8 cellular contexts compared by ENCODE assay signal in genomic region chr19:41945135-41945766, GRCh38. TPM values are rescaled to one million over a fixed set of nuclear protein-coding genes. Genes with fewer than 3 reads are reported as not detected.
DNase-seq lines count a peak whose midpoint lies in the region; ATAC-seq and TF ChIP-seq lines count a peak whose summit lies in the region.

No MANE protein-coding gene starts in this region.

- WGBS in hepatocyte (ENCODE audit: low lambda C conversion rate, missing lambda C conversion rate) = 93% methylated on average over 8 of the region's 8 CpGs

- peaks cover 12% of the 10 kb centered on the region for H3K27me3 Mint-ChIP-seq in activated CD4-positive, alpha-beta T cell treated with anti-CD3 and anti-CD28 coated beads, Interleukin-2, amount 10 ng/mL, durations not matched to agents 7 days and 5 days

- intact Hi-C loops in lower lobe of right lung (cut with DNase I) = no loop called here

- H3K4me1 ChIP-seq in lower lobe of right lung = peaks cover 15% of the 10 kb centered on the region
- H3K4me1 ChIP-seq in hepatocyte (ENCODE audit: insufficient read depth) = no peaks in the 10 kb centered on the region

- H4K20me1 ChIP-seq in hepatocyte (ENCODE audit: insufficient read depth, poor library complexity, severe bottlenecking) = no peaks in the 10 kb centered on the region

- CTCF ChIA-PET in activated CD4-positive, alpha-beta T cell treated with anti-CD3 and anti-CD28 coated beads, Interleukin-2, amount 10 ng/mL, durations not matched to agents 7 days and 5 days (lab: Charles Lee) = interaction anchor here (0.7 to 5.1 kb wide), 11 partner anchors 8 to 86 kb away, joined by 3 to 38 read pairs (median 4); partner anchors contain the start of genes RABAC1 and RPS19

- H3K9me2 ChIP-seq in hepatocyte (replicated peaks; ENCODE audit: insufficient read depth) = no peaks in the 10 kb centered on the region

- H3K4me1 Mint-ChIP-seq in activated CD4-positive, alpha-beta T cell treated with anti-CD3 and anti-CD28 coated beads, Interleukin-2, amount 10 ng/mL, durations not matched to agents 7 days and 5 days = peaks cover 41% of the 10 kb centered on the region

- no peak overlapping the region for H3K27ac ChIP-seq in lower lobe of right lung
- H3K27ac ChIP-seq in hepatocyte = no peak overlapping the region

- H3K9me3 ChIP-seq in lower lobe of right lung = no peaks in the 10 kb centered on the region
- H3K9me3 ChIP-seq in hepatocyte (ENCODE audit: low read depth) = no peaks in the 10 kb centered on the region

- H2AFZ ChIP-seq in hepatocyte = no peak overlapping the region

- peak; percentile 81 for ATAC-seq in GM18870 (IDR thresholded peaks at IDR 0.05; ENCODE audit: unreplicated experiment)
- ATAC-seq in HG03039 (IDR thresholded peaks at IDR 0.05; ENCODE audit: unreplicated experiment) = peak; percentile 59
- ATAC-seq in lower lobe of right lung = peak; percentile 57 to 68

- no peak overlapping the region for H3K4me2 ChIP-seq in hepatocyte

- H3K27me3 ChIP-seq in lower lobe of right lung (ENCODE audit: low read depth) (peaks cover 15% of the 10 kb centered on the region), hepatocyte (peaks cover 11% of the 10 kb centered on the region)

- peaks cover 9% of the 10 kb centered on the region for H3K36me3 Mint-ChIP-seq in activated CD4-positive, alpha-beta T cell treated with anti-CD3 and anti-CD28 coated beads, Interleukin-2, amount 10 ng/mL, durations not matched to agents 7 days and 5 days (ENCODE audit: low read depth)

- H3K79me2 ChIP-seq in hepatocyte = no peaks in the 10 kb centered on the region

- H3K4me3 Mint-ChIP-seq in activated CD4-positive, alpha-beta T cell treated with anti-CD3 and anti-CD28 coated beads, Interleukin-2, amount 10 ng/mL, durations not matched to agents 7 days and 5 days = no peak overlapping the region

- no peaks in the 10 kb centered on the region for H3K9me3 Mint-ChIP-seq in activated CD4-positive, alpha-beta T cell treated with anti-CD3 and anti-CD28 coated beads, Interleukin-2, amount 10 ng/mL, durations not matched to agents 7 days and 5 days

- no peak for TF ChIP-seq CTCF in lower lobe of right lung (IDR thresholded peaks at IDR 0.05)
- no peak for TF ChIP-seq CTCF in hepatocyte (IDR thresholded peaks at IDR 0.05; ENCODE audit: poor library complexity)

- POLR2A ChIA-PET in activated CD4-positive, alpha-beta T cell treated with anti-CD3 and anti-CD28 coated beads, Interleukin-2, amount 10 ng/mL, durations not matched to agents 7 days and 5 days (lab: Charles Lee) = no interaction called here

- H3K36me3 ChIP-seq in lower lobe of right lung (no peaks in the 10 kb centered on the region), hepatocyte (replicated peaks; ENCODE audit: insufficient read depth, low read depth) (no peaks in the 10 kb centered on the region)

- peak overlapping the region; percentile 81 for H3K27ac Mint-ChIP-seq in activated CD4-positive, alpha-beta T cell treated with anti-CD3 and anti-CD28 coated beads, Interleukin-2, amount 10 ng/mL, durations not matched to agents 7 days and 5 days

- H3K4me3 ChIP-seq in lower lobe of right lung (no peak overlapping the region), hepatocyte (no peak overlapping the region)

- DNase-seq in activated CD4-positive, alpha-beta T cell treated with anti-CD3 and anti-CD28 coated beads, Interleukin-2, amount 10 ng/mL, durations not matched to agents 7 days and 5 days = peak; percentile 79
- DNase-seq in lower lobe of right lung (no peak), NCI-H526 treated with DMSO at 0.1 percent for 48 hours (lab: John Stamatoyannopoulos, UW) (no peak), cortex of kidney (lab: John Stamatoyannopoulos, UW) (no peak), mesenteric fat pad (ENCODE audit: low spot score) (no peak), hepatocyte (ENCODE audit: low spot score) (no peak)

RNA-seq across cellular contexts. Expression of gene RABAC1, which starts 13.9 kb away (rescaled TPM):
- total RNA-seq in activated CD4-positive, alpha-beta T cell treated with anti-CD3 and anti-CD28 coated beads, Interleukin-2, amount 10 ng/mL, durations not matched to agents 7 days and 5 days = 10 to 100 TPM; 67.4 to 74.0 TPM
- total RNA-seq in lower lobe of right lung (132 TPM), mesenteric fat pad (145 TPM), hepatocyte (203 and 214 TPM in 2 replicates)
- polyA plus RNA-seq in hepatocyte = 395 and 469 TPM in 2 replicates

RNA-seq across cellular contexts. Expression of gene ERFL, which starts 17.0 kb away (rescaled TPM):
- total RNA-seq in activated CD4-positive, alpha-beta T cell treated with anti-CD3 and anti-CD28 coated beads, Interleukin-2, amount 10 ng/mL, durations not matched to agents 7 days and 5 days = 1 to 10 TPM; 1.5 to 1.6 TPM
- total RNA-seq in lower lobe of right lung (0.41 TPM), mesenteric fat pad (0.19 TPM), hepatocyte (0.53 TPM in 1 of 2 replicates, not detected in the other)
- polyA plus RNA-seq in hepatocyte = not detected in 2 replicates

RNA-seq across cellular contexts. Expression of gene ATP1A3, which starts 48.8 kb away (rescaled TPM):
- 1 to 10 TPM; 1.9 to 2.0 TPM for total RNA-seq in activated CD4-positive, alpha-beta T cell treated with anti-CD3 and anti-CD28 coated beads, Interleukin-2, amount 10 ng/mL, durations not matched to agents 7 days and 5 days
- total RNA-seq in lower lobe of right lung = 0.97 TPM
- not detected for total RNA-seq in mesenteric fat pad
- total RNA-seq in hepatocyte = 0.03 TPM in 1 of 2 replicates, not detected in the other
- 0.82 TPM in 1 of 2 replicates, not detected in the other for polyA plus RNA-seq in hepatocyte
